In the genomic region with DNA sequence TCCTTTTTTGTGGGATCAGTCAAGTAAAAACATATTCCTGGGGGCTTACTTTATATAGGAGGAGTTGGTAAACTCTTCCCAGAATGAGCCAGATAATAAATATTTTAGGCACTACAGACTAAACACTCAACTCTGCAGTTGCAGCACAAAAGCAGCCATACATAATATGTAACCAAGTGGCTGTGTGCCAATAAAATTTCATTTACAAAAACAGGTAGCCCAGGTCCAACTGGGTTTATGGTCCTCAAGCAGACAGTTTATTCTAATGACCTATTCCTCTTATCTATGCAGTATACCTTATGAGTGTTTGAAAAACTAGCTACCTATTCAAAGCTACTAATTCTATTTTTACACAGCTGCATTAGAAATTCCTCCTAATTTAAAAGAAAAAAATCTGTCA, we compare ENCODE assay signal across 32 cellular contexts.
DNase-seq lines count a peak whose midpoint lies in the region; ATAC-seq, FAIRE-seq and TF ChIP-seq lines count a peak whose summit lies in the region.
"Had no signal": no experiment of that assay in that cellular context is flagged by ENCODE, and none has a peak within 500 bp of the region (broad histone marks: within the 10 kb centered on the region; RNA-seq: fewer than 3 reads in every experiment).

No MANE protein-coding gene starts in this region.

- no peak overlapping the region for H3K9ac ChIP-seq in K562 (ENCODE audit: insufficient read depth in 1 of 2, low read depth in 2 of 2, low read length in 2 of 2)
- H3K9ac ChIP-seq: BLaER1 treated with 17β-estradiol and CSF1 and Interleukin-3, amounts not matched to agents 10 nM and 100 nM; SK-N-SH had no signal

- peak overlapping the region in 2 of 3 experiments; percentile 5 to 68 for H3K27ac Mint-ChIP-seq in nephron
- H3K27ac Mint-ChIP-seq: activated naive CD8-positive, alpha-beta T cell treated with anti-CD3 and anti-CD28 coated beads, Interleukin-2, amount 10 ng/mL, durations not matched to agents 7 days and 5 days; activated T-cell treated with anti-CD3 and anti-CD28 coated beads, Interleukin-2, amount 50 U/mL, for 24 hours; effector memory CD8-positive, alpha-beta T cell had no signal

- in situ Hi-C loops in K562 (cut with MboI) = no loop called here

- no peak for FAIRE-seq in K562 (lab: Jason Lieb, UNC)
- FAIRE-seq: HTR-8/SVneo, urothelium cell line had no signal

- H3K9me1 ChIP-seq in K562 (ENCODE audit: control insufficient read depth, insufficient read depth, low read length) = no peaks in the 10 kb centered on the region

- no peak overlapping the region for H3K4me2 ChIP-seq in K562 (ENCODE audit: insufficient read depth, low read length)
- H3K4me2 ChIP-seq: SK-N-SH had no signal

- no peak overlapping the region for H3K27ac ChIP-seq in K562 (ENCODE audit: extremely low read depth, low read depth, low read length)
- H3K27ac ChIP-seq: 22Rv1; BLaER1 treated with 17β-estradiol and CSF1 and Interleukin-3, amounts not matched to agents 10 nM and 100 nM; prostate gland; right lobe of liver; stomach had no signal

- no peak overlapping the region for H3K4me3 Mint-ChIP-seq in nephron
- H3K4me3 Mint-ChIP-seq: activated naive CD8-positive, alpha-beta T cell treated with anti-CD3 and anti-CD28 coated beads, Interleukin-2, amount 10 ng/mL, durations not matched to agents 7 days and 5 days; activated T-cell treated with anti-CD3 and anti-CD28 coated beads, Interleukin-2, amount 50 U/mL, for 24 hours; effector memory CD8-positive, alpha-beta T cell; naive B cell had no signal

- H3K79me2 ChIP-seq in K562 (ENCODE audit: control insufficient read depth, insufficient read depth, low read length) = peaks cover 14% of the 10 kb centered on the region; the same call in 1 of the 3 replicates

- BruUV-seq in K562 (replicated peaks; lab: Mats Ljungman, UMichigan) = no TSS peak

- POLR2A ChIA-PET in K562 (lab: Yijun Ruan, JAX) = interaction anchor here (0.6 to 1.5 kb wide), 2 partner anchors 8 to 1932 kb away, joined by 3 to 7 read pairs; no protein-coding TSS in a partner anchor

- CTCF ChIA-PET in K562 (lab: Yijun Ruan, JAX; ENCODE audit: low intra/inter-chr PET ratio) = no interaction called here

- H3K36me3 ChIP-seq in K562 (ENCODE audit: control insufficient read depth, insufficient read depth, low read length) = peaks cover 81% of the 10 kb centered on the region
- H3K36me3 ChIP-seq: prostate gland, right lobe of liver had no signal

- no peaks in the 10 kb centered on the region for H3K27me3 Mint-ChIP-seq in nephron (ENCODE audit: low read depth)
- H3K27me3 Mint-ChIP-seq: activated naive CD8-positive, alpha-beta T cell treated with anti-CD3 and anti-CD28 coated beads, Interleukin-2, amount 10 ng/mL, durations not matched to agents 7 days and 5 days; activated T-cell treated with anti-CD3 and anti-CD28 coated beads, Interleukin-2, amount 50 U/mL, for 24 hours; effector memory CD8-positive, alpha-beta T cell; naive B cell had no signal

- H2AFZ ChIP-seq in K562 (ENCODE audit: low read depth, low read length) = no peak overlapping the region

- no peaks in the 10 kb centered on the region for H4K20me1 ChIP-seq in K562 (replicated peaks; ENCODE audit: control insufficient read depth, insufficient read depth, low read length)
- H4K20me1 ChIP-seq: BLaER1 treated with 17β-estradiol and CSF1 and Interleukin-3, amounts not matched to agents 10 nM and 100 nM had no signal

- ATAC-seq in K562 = no peak
- ATAC-seq: effector memory CD8-positive, alpha-beta T cell had no signal

- TF ChIP-seq POLR2A in K562 (conservative IDR thresholded peaks at IDR 0.05) = no peak

- no peak for TF ChIP-seq EP300 in K562 (IDR thresholded peaks at IDR 0.05; ENCODE audit: low read length)

- peaks cover 0 to 7% of the 10 kb centered on the region in 2 experiments; a peak in 1 of 5 replicates for H3K4me1 ChIP-seq in K562 (replicated peaks in 1 of 2; ENCODE audit: control insufficient read depth in 2 of 2, insufficient read depth in 2 of 2, low read length in 2 of 2)
- H3K4me1 ChIP-seq: prostate gland had no signal

- TF ChIP-seq RAD21 in K562 (CRISPR knock-in tag; conservative IDR thresholded peaks at IDR 0.05 in 1 of 2, IDR thresholded peaks at IDR 0.05 in 1 of 2) = no peak

- H3K36me3 Mint-ChIP-seq in nephron (ENCODE audit: low read depth) = peaks cover 45% of the 10 kb centered on the region

- intact Hi-C loops in K562 (cut with micrococcal nuclease) = no loop called here

- TF ChIP-seq CTCF in K562 (IDR thresholded peaks at IDR 0.05 in 2 of 3, conservative IDR thresholded peaks at IDR 0.05 in 1 of 3; ENCODE audit: insufficient read depth in 2 of 3, low read depth in 1 of 3, low read length in 3 of 3) = no peak
- TF ChIP-seq CTCF in nephron (IDR thresholded peaks at IDR 0.05; ENCODE audit: unreplicated experiment in 3 of 3) = no peak

- 0 out of 2 replicates have a peak, but pooled peaks cover 3% of the 10 kb centered on the region for H3K9me3 ChIP-seq in K562 (replicated peaks; ENCODE audit: control insufficient read depth, insufficient read depth, low read depth, low read length)
- H3K9me3 ChIP-seq: prostate gland, right lobe of liver had no signal

- peaks cover 25% of the 10 kb centered on the region for H3K9me3 Mint-ChIP-seq in nephron

- no peaks in the 10 kb centered on the region for H3K27me3 ChIP-seq in K562 (ENCODE audit: control insufficient read depth in 2 of 2, insufficient read depth in 2 of 2, low read length in 2 of 2)
- H3K27me3 ChIP-seq: BLaER1 treated with 17β-estradiol and CSF1 and Interleukin-3, amounts not matched to agents 10 nM and 100 nM; MG63; right lobe of liver; stomach had no signal

- no peak overlapping the region for H3K4me3 ChIP-seq in K562
- H3K4me3 ChIP-seq: BLaER1 treated with 17β-estradiol and CSF1 and Interleukin-3, amounts not matched to agents 10 nM and 100 nM; MG63; prostate gland; right lobe of liver; stomach had no signal

- peak; percentile 34 for DNase-seq in DMS 273 (lab: John Stamatoyannopoulos, UW; ENCODE audit: unreplicated experiment)
- DNase-seq in DMS 273 treated with DMSO at 0.1 percent for 48 hours (lab: John Stamatoyannopoulos, UW) = no peak
- DNase-seq in SIG-M5 treated with dmso at 0.1 percent for 504 hours (lab: John Stamatoyannopoulos, UW; ENCODE audit: unreplicated experiment) = peak; percentile 22
- no peak for DNase-seq in SIG-M5 (lab: John Stamatoyannopoulos, UW)
- no peak for DNase-seq in K562 (ENCODE audit: extremely low read depth in 1 of 4, low spot score in 3 of 4)
- no peak for DNase-seq in NOMO-1 treated with dmso at 0.1 percent for 144 hours (lab: John Stamatoyannopoulos, UW; ENCODE audit: unreplicated experiment)
- no peak for DNase-seq in activated effector memory CD4-positive, alpha-beta T cell treated with Interleukin-2 at 50 U/mL for 16 hours
- DNase-seq: activated CD4-positive, CD25-positive, alpha-beta regulatory T cell; activated gamma-delta T cell treated with Interleukin-2 at 50 U/mL for 16 hours; activated naive CD8-positive, alpha-beta T cell treated with anti-CD3 and anti-CD28 coated beads, Interleukin-2, amount 10 ng/mL, durations not matched to agents 7 days and 5 days; activated T-cell treated with anti-CD3 and anti-CD28 coated beads, Interleukin-2, amount 50 U/mL, for 24 hours; aorta; cortex of kidney; effector memory CD8-positive, alpha-beta T cell; erythroblast; GOT3; MG63; naive B cell; NCI-H146; NCI-H2171; nucleus accumbens; right lobe of liver; SK-N-SH; stimulated activated CD4-positive, alpha-beta T cell treated with anti-CD3 and anti-CD28 coated beads, Interleukin-12 subunit alpha, Interleukin-12 subunit beta, amount 100 ng/mL, for 4 hours; stimulated activated CD4-positive, alpha-beta T cell treated with anti-CD3 and anti-CD28 coated beads, Interleukin-2, amount 100 ng/mL, for 48 hours; stomach had no signal

- H3K4me1 Mint-ChIP-seq in nephron = peaks cover 16% of the 10 kb centered on the region
- H3K4me1 Mint-ChIP-seq: activated naive CD8-positive, alpha-beta T cell treated with anti-CD3 and anti-CD28 coated beads, Interleukin-2, amount 10 ng/mL, durations not matched to agents 7 days and 5 days; naive B cell had no signal

TF ChIP-seq in K562, 482 proteins besides CTCF, POLR2A, EP300 and RAD21:
- TF ChIP-seq ZNF134 (CRISPR knock-in tag; conservative IDR thresholded peaks at IDR 0.05) (no peak), NFIC (IDR thresholded peaks at IDR 0.05) (peak; percentile 27)

Comparison
In these comparisons a context has a peak if more than half of its experiments do, and no peak if none do; other contexts are left out.
1. DNase-seq: peak in DMS 273 (single experiment) and SIG-M5 treated with dmso at 0.1 percent for 504 hours (single experiment); none in DMS 273 treated with DMSO at 0.1 percent for 48 hours (single experiment), SIG-M5 (single experiment), K562 (0 of 4), NOMO-1 treated with dmso at 0.1 percent for 144 hours (single experiment) and activated effector memory CD4-positive, alpha-beta T cell treated with Interleukin-2 at 50 U/mL for 16 hours (single experiment).